ENCODE assay signal across 10 cellular contexts in the genomic region with DNA sequence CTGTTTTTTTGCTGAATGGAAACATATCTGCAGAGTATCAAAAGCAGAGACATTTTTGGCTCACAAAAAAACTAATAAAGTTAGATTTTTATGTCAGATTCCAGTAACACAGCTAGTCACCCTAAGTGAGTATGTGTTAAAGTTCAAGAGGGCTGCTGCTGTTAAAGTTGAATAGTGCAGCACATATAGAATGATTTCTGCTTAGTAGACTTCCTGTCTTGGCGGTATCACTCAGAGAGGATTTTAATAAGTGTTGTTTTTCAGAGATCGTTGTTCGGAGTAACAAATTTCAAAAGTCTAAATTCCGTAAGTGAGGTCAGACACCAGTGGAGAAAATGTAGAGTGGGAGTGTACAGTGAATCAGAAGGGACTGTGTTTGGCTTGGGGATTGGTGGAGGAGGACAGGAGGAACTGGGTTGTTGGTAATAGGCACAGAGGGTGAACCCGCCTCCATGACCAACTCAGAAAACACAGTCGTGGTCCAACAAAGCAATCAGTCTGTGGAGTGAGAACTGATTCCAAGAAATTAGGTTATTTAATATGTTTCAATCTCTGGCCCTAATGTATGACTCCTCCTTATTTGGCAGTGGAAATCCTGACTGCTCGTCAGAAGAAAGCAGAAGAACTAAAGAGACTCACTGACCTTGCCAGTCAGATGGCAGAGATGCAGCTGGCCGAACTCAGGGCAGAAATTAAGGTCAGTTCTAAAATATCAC. TPM values are rescaled to one million over a fixed set of nuclear protein-coding genes. Genes with fewer than 3 reads are reported as not detected.
DNase-seq lines count a peak whose midpoint lies in the region; ATAC-seq and TF ChIP-seq lines count a peak whose summit lies in the region.
"Had no signal": no experiment of that assay in that cellular context is flagged by ENCODE, and none has a peak within 500 bp of the region (broad histone marks: within the 10 kb centered on the region; RNA-seq: fewer than 3 reads in every experiment).

No MANE protein-coding gene starts in this region.

- H3K4me1 Mint-ChIP-seq in naive B cell = peaks cover 32 to 48% (median 36%) of the 10 kb centered on the region in 3 donors

- no peaks in the 10 kb centered on the region for H3K27me3 ChIP-seq in transverse colon

- 66 to 72% methylated on average over 5 to 8 of the region's 8 CpGs for WGBS in transverse colon (ENCODE audit: low coverage in 1 of 2), 2 donors

- no peak for TF ChIP-seq POLR2A in transverse colon (IDR thresholded peaks at IDR 0.05)

- no peak for TF ChIP-seq CTCF in transverse colon (IDR thresholded peaks at IDR 0.05)

- ATAC-seq in naive B cell (ENCODE audit: low read depth in 2 of 2) (peak; percentile 51 to 57), HG03457 (IDR thresholded peaks at IDR 0.05; ENCODE audit: unreplicated experiment) (no peak), HG03469 (IDR thresholded peaks at IDR 0.05; ENCODE audit: unreplicated experiment) (no peak)
- ATAC-seq: HCT116 had no signal

- intact Hi-C loops in transverse colon (cut with DNase I; ENCODE audit: low total_unique reads) = no loop called here

- H3K4me3 ChIP-seq in transverse colon = no peak overlapping the region

- peak overlapping the region in 4 of 6 donors; percentile 9 to 81 (median 24) for H3K27ac Mint-ChIP-seq in naive B cell

- no peaks in the 10 kb centered on the region for H3K9me3 Mint-ChIP-seq in naive B cell

- H3K4me1 ChIP-seq in transverse colon = peaks cover 0 to 12% (median 0%) of the 10 kb centered on the region in 4 donors

- in situ Hi-C loops in transverse colon (cut with MboI; ENCODE audit: low pct_ligation_motif_present in 1 of 4, low pct_unique_long_range_greater_than_20kb in 1 of 4, low sequenced_read_pairs in 3 of 4) = no loop called here

- peak; percentile 22 for DNase-seq in activated CD4-positive, alpha-beta T cell treated with anti-CD3 and anti-CD28 coated beads for 1 hour
- DNase-seq in activated CD4-positive, alpha-beta T cell treated with anti-CD3 and anti-CD28 coated beads, Interleukin-2, amount 50 U/mL, for 1 hour = no peak
- DNase-seq in central memory CD4-positive, alpha-beta T cell = peak; percentile 31
- DNase-seq in naive B cell = no peak
- DNase-seq in transverse colon = no peak
- no peak for DNase-seq in mucosa of gallbladder (ENCODE audit: low spot score)
- DNase-seq: NCI-H526 treated with DMSO at 0.1 percent for 48 hours had no signal

- H3K9me3 ChIP-seq in transverse colon = no peaks in the 10 kb centered on the region

- no peak for TF ChIP-seq EP300 in transverse colon (IDR thresholded peaks at IDR 0.05; ENCODE audit: low read depth)

- H3K4me3 Mint-ChIP-seq in naive B cell = peak overlapping the region in 7 of 8 donors; percentile 0 to 83 (median 38)

- no peaks in the 10 kb centered on the region for H3K36me3 Mint-ChIP-seq in naive B cell

- peak overlapping the region; percentile 11 to 54 (median 34) for H3K27ac ChIP-seq in transverse colon

- H3K36me3 ChIP-seq in transverse colon = no peaks in the 10 kb centered on the region

- no peaks in the 10 kb centered on the region for H3K27me3 Mint-ChIP-seq in naive B cell

RNA-seq across cellular contexts. Expression of gene KCTD18, which starts 43.0 kb away (rescaled TPM):
- 10 to 100 TPM; 18.9 to 26.2 (median 22.5) TPM for polyA plus RNA-seq in naive B cell (ENCODE audit: low read depth in 6 of 6)
- total RNA-seq in transverse colon = 10 to 100 TPM; 18.5 to 68.5 (median 20.7) TPM
- 16.1 TPM for total RNA-seq in mucosa of gallbladder

RNA-seq across cellular contexts. Expression of gene SGO2, which starts 59.1 kb away (rescaled TPM):
- polyA plus RNA-seq in naive B cell (ENCODE audit: low read depth in 6 of 6) = 1 to 10 TPM in 5 of 6 donors, under 1 TPM in 1; 0.09 to 4.0 (median 2.3) TPM
- total RNA-seq in transverse colon (1 to 10 TPM in 3 of 4 donors, under 1 TPM in 1; 0.75 to 4.8 (median 2.9) TPM), mucosa of gallbladder (2.0 TPM)

Comparison
In these comparisons a context has a peak if more than half of its experiments do, and no peak if none do; other contexts are left out.
1. DNase-seq: peak in activated CD4-positive, alpha-beta T cell treated with anti-CD3 and anti-CD28 coated beads for 1 hour (single experiment) and central memory CD4-positive, alpha-beta T cell (single experiment); none in activated CD4-positive, alpha-beta T cell treated with anti-CD3 and anti-CD28 coated beads, Interleukin-2, amount 50 U/mL, for 1 hour (single experiment), naive B cell (single experiment), transverse colon (single experiment) and mucosa of gallbladder (single experiment).
2. ATAC-seq: peak in naive B cell (2 of 2); none in HG03457 (single experiment) and HG03469 (single experiment).